In the genomic region with DNA sequence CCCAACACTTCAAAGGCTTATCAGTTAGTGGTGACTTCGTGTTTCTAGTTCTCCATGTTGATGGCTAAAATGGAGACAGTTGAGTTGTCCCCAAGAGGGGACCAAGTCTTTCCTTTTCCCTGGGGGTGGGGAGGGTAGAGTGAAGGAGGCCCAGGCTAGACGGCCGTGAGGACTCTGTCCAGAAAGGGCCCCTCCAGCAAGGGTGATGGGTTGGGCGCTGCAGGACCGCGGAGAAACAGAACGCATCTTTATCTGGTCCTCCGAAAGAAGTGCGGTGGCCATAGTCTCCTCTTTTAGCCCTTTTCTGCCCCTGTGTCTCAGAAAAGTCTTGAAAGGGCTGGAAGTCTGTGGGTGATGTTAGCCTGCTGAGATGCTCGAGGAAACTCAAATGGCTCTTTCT, we compare ENCODE assay signal across 17 cellular contexts.
A peak's percentile ranks its signal among the peaks of the same experiment; 100 is the strongest.
DNase-seq lines count a peak whose midpoint lies in the region; ATAC-seq and TF ChIP-seq lines count a peak whose summit lies in the region.
"Had no signal": no experiment of that assay in that cellular context is flagged by ENCODE, and none has a peak within 500 bp of the region (broad histone marks: within the 10 kb centered on the region; RNA-seq: fewer than 3 reads in every experiment).

No MANE protein-coding gene starts in this region.

- peaks cover 13% of the 10 kb centered on the region for H3K27me3 Mint-ChIP-seq in HFFc6 (ENCODE audit: insufficient read depth)
- H3K27me3 Mint-ChIP-seq in CD8-positive, alpha-beta T cell (ENCODE audit: low read depth), result peaks cover 5% of the 10 kb centered on the region

- POLR2A ChIA-PET in CD8-positive, alpha-beta T cell (lab: Charles Lee), result no interaction called here

- CTCF ChIA-PET in CD8-positive, alpha-beta T cell (lab: Charles Lee), result no interaction called here

- TF ChIP-seq CTCF in HFFc6 (IDR thresholded peaks at IDR 0.05) (no peak), lower lobe of right lung (IDR thresholded peaks at IDR 0.05) (no peak)
- TF ChIP-seq CTCF in CD8-positive, alpha-beta T cell (IDR thresholded peaks at IDR 0.05), result no peak

- H3K27me3 ChIP-seq in lower lobe of right lung (ENCODE audit: low read depth) (peaks cover 4% of the 10 kb centered on the region), aorta (ENCODE audit: control insufficient read depth in 1 of 2, insufficient read depth in 2 of 2, low read length in 1 of 2) (no peaks in the 10 kb centered on the region)
- no peaks in the 10 kb centered on the region for H3K27me3 ChIP-seq in CD8-positive, alpha-beta T cell (ENCODE audit: insufficient read depth, low read length)

- no peak for DNase-seq in HFFc6
- peak; percentile 11 for DNase-seq in lower lobe of right lung
- DNase-seq in posterior vena cava (ENCODE audit: low spot score), result peak; percentile 25
- DNase-seq in aorta, result peak; percentile 23 to 52
- DNase-seq in CD8-positive, alpha-beta T cell, result no peak
- no peak for DNase-seq in activated naive CD4-positive, alpha-beta T cell treated with anti-CD3 and anti-CD28 coated beads, Interleukin-2, amount 50 U/mL, for 16 hours
- no peak for DNase-seq in kidney tubule cell (ENCODE audit: low spot score)
- DNase-seq: AML-193; CD4-positive, alpha-beta memory T cell; DMS 273 treated with DMSO at 0.1 percent for 48 hours; DMS53; H9; IMR-90 had no signal

- H3K9me3 ChIP-seq in lower lobe of right lung (no peaks in the 10 kb centered on the region), aorta (ENCODE audit: control insufficient read depth, low read length) (no peaks in the 10 kb centered on the region)
- H3K9me3 ChIP-seq in CD8-positive, alpha-beta T cell (ENCODE audit: low read length), result no peaks in the 10 kb centered on the region
- H3K9me3 ChIP-seq: A549 had no signal

- no peaks in the 10 kb centered on the region for H3K36me3 ChIP-seq in lower lobe of right lung
- no peaks in the 10 kb centered on the region for H3K36me3 ChIP-seq in aorta (ENCODE audit: control insufficient read depth in 1 of 2, insufficient read depth in 2 of 2, low read length in 1 of 2)
- H3K36me3 ChIP-seq in CD8-positive, alpha-beta T cell (ENCODE audit: insufficient read depth, low read length), result no peaks in the 10 kb centered on the region

- H3K4me1 Mint-ChIP-seq in HFFc6 (ENCODE audit: low read depth), result peaks cover 60% of the 10 kb centered on the region
- H3K4me1 Mint-ChIP-seq in CD8-positive, alpha-beta T cell (ENCODE audit: low read depth), result no peaks in the 10 kb centered on the region
- H3K4me1 Mint-ChIP-seq: CD4-positive, alpha-beta memory T cell had no signal

- whole genome bisulfite sequencing in aorta, 2 donors, result 97% methylated on average over 10 of the region's 10 CpGs

- intact Hi-C loops in lower lobe of right lung (cut with DNase I) (no loop called here), posterior vena cava (cut with DNase I) (no loop called here), aorta (cut with DNase I) (no loop called here)
- intact Hi-C loops in CD8-positive, alpha-beta T cell (cut with DNase I, micrococcal nuclease), result no loop called here

- peaks cover 38% of the 10 kb centered on the region for H3K36me3 Mint-ChIP-seq in HFFc6 (ENCODE audit: low read depth)
- no peaks in the 10 kb centered on the region for H3K36me3 Mint-ChIP-seq in CD8-positive, alpha-beta T cell
- H3K36me3 Mint-ChIP-seq: CD4-positive, alpha-beta memory T cell had no signal

- H3K27ac Mint-ChIP-seq in HFFc6, result 0 out of 2 replicates have a peak overlapping the region, but pooled peaks have one; percentile 9
- H3K27ac Mint-ChIP-seq in CD8-positive, alpha-beta T cell, result no peak overlapping the region
- H3K27ac Mint-ChIP-seq: CD4-positive, alpha-beta memory T cell; H9 had no signal

- H3K9me3 Mint-ChIP-seq in HFFc6, result no peaks in the 10 kb centered on the region
- no peaks in the 10 kb centered on the region for H3K9me3 Mint-ChIP-seq in CD8-positive, alpha-beta T cell
- H3K9me3 Mint-ChIP-seq: H9 had no signal

- no peak overlapping the region for H3K4me3 Mint-ChIP-seq in HFFc6
- H3K4me3 Mint-ChIP-seq in CD8-positive, alpha-beta T cell, result no peak overlapping the region
- H3K4me3 Mint-ChIP-seq: CD4-positive, alpha-beta memory T cell; H9 had no signal

- H3K4me1 ChIP-seq in lower lobe of right lung (no peaks in the 10 kb centered on the region), aorta (ENCODE audit: control insufficient read depth in 1 of 2, insufficient read depth in 2 of 2, low read length in 2 of 2) (no peaks in the 10 kb centered on the region)
- no peaks in the 10 kb centered on the region for H3K4me1 ChIP-seq in CD8-positive, alpha-beta T cell (ENCODE audit: insufficient read depth, low read length)

- H3K4me3 ChIP-seq in lower lobe of right lung (no peak overlapping the region), aorta (ENCODE audit: low read length in 2 of 2) (no peak overlapping the region)
- H3K4me3 ChIP-seq in CD8-positive, alpha-beta T cell (ENCODE audit: low read depth, low read length), result no peak overlapping the region
- H3K4me3 ChIP-seq: A549, K562 had no signal

- ATAC-seq in lower lobe of right lung (no peak), aorta (ENCODE audit: low FRiP score) (no peak)
- no peak for ATAC-seq in CD8-positive, alpha-beta T cell
- ATAC-seq: A549, K562 had no signal

- H3K27ac ChIP-seq in lower lobe of right lung, result no peak overlapping the region
- H3K27ac ChIP-seq in aorta (ENCODE audit: low read depth in 1 of 2, low read length in 2 of 2), result no peak overlapping the region
- H3K27ac ChIP-seq in CD8-positive, alpha-beta T cell (ENCODE audit: low read depth, low read length), result no peak overlapping the region
- H3K27ac ChIP-seq: 22Rv1, A549, C4-2B had no signal

Comparison
In these comparisons a context has a peak if more than half of its experiments do, and no peak if none do; other contexts are left out.
1. DNase-seq: peak in lower lobe of right lung (single experiment), posterior vena cava (single experiment) and aorta (2 of 2); none in HFFc6 (single experiment), CD8-positive, alpha-beta T cell (0 of 7), activated naive CD4-positive, alpha-beta T cell treated with anti-CD3 and anti-CD28 coated beads, Interleukin-2, amount 50 U/mL, for 16 hours (single experiment) and kidney tubule cell (single experiment).